ENCODE assay signal across 8 cellular contexts in genomic region chr6:27251672-27252251, GRCh38. TPM values are rescaled to one million over a fixed set of nuclear protein-coding genes. Genes with fewer than 3 reads are reported as not detected.
DNase-seq lines count a peak whose midpoint lies in the region; ATAC-seq and TF ChIP-seq lines count a peak whose summit lies in the region.

No MANE protein-coding gene starts in this region.

- H3K4me1 ChIP-seq in BLaER1 (no peaks in the 10 kb centered on the region), esophagus squamous epithelium (peaks cover 6 to 22% (median 13%) of the 10 kb centered on the region in 3 donors), neuron (ENCODE audit: insufficient read depth, low read length) (peaks cover 7% of the 10 kb centered on the region), thyroid gland (peaks cover 0 to 9% of the 10 kb centered on the region in 2 donors)

- no peaks in the 10 kb centered on the region for H4K20me1 ChIP-seq in BLaER1

- ATAC-seq in HG03354 (IDR thresholded peaks at IDR 0.05; ENCODE audit: poor library complexity, severe bottlenecking, unreplicated experiment), result peak; percentile 83

- no peak overlapping the region for H2AFZ ChIP-seq in neuron (ENCODE audit: low read depth, low read length)

- H3K36me3 ChIP-seq in BLaER1 (no peaks in the 10 kb centered on the region), esophagus squamous epithelium (no peaks in the 10 kb centered on the region), neuron (ENCODE audit: insufficient read depth, low read length) (no peaks in the 10 kb centered on the region), thyroid gland (no peaks in the 10 kb centered on the region)

- H3K27ac ChIP-seq in BLaER1 (no peak overlapping the region), esophagus squamous epithelium (peak overlapping the region; percentile 81 to 91 (median 88)), thyroid gland (peak overlapping the region; percentile 72 to 80 (median 76))

- H3K9me3 ChIP-seq in BLaER1 (peaks cover 10% of the 10 kb centered on the region), esophagus squamous epithelium (no peaks in the 10 kb centered on the region), neuron (ENCODE audit: low read length) (no peaks in the 10 kb centered on the region), thyroid gland (no peaks in the 10 kb centered on the region)

- H3K27me3 ChIP-seq in BLaER1 (peaks cover 8% of the 10 kb centered on the region; the same call in 1 of the 2 replicates), esophagus squamous epithelium (peaks cover 0 to 96% (median 2%) of the 10 kb centered on the region in 4 donors), neuron (ENCODE audit: insufficient read depth, low read length) (peaks cover 59% of the 10 kb centered on the region), thyroid gland (no peaks in the 10 kb centered on the region)

- TF ChIP-seq POLR2A in GM19193 (IDR thresholded peaks at IDR 0.05; ENCODE audit: extremely low read depth, insufficient read depth, insufficient read length) (peak; percentile 47), esophagus squamous epithelium (IDR thresholded peaks at IDR 0.05) (peak in 1 of 4 donors; percentile 50), thyroid gland (IDR thresholded peaks at IDR 0.05) (peak in 1 of 2 donors; percentile 48)

- TF ChIP-seq CTCF in esophagus squamous epithelium (IDR thresholded peaks at IDR 0.05) (peak in 4 of 6 experiments; percentile 13 to 55 (median 47)), thyroid gland (IDR thresholded peaks at IDR 0.05) (peak in 4 of 6 experiments; percentile 23 to 47 (median 39))

- H3K4me2 ChIP-seq in BLaER1, result peak overlapping the region; percentile 59

- H3K4me3 ChIP-seq in BLaER1 (peak overlapping the region; percentile 71), esophagus squamous epithelium (peak overlapping the region; percentile 40 to 83 (median 75)), neuron (ENCODE audit: low read length) (peak overlapping the region; percentile 56), thyroid gland (replicated peaks in 1 of 3) (peak overlapping the region in 2 of 3 donors; percentile 21 to 44)

- WGBS in esophagus squamous epithelium, 2 donors, result 8 to 10% methylated on average over 13 to 22 of the region's 44 CpGs
- 9 to 11% methylated on average over 12 to 16 of the region's 44 CpGs for WGBS in thyroid gland, 2 donors

- H3K9ac ChIP-seq in BLaER1, result no peak overlapping the region

- DNase-seq in NCI-H748 treated with DMSO at 0.1 percent for 48 hours (lab: John Stamatoyannopoulos, UW), result peak; percentile 94
- DNase-seq in activated T-cell treated with anti-CD3 and anti-CD28 coated beads for 24 hours (ENCODE audit: low read depth), result peak; percentile 62
- peak; percentile 23 for DNase-seq in esophagus squamous epithelium (lab: John Stamatoyannopoulos, UW)
- peak; percentile 85 to 90 for DNase-seq in thyroid gland

- intact Hi-C loops in esophagus squamous epithelium (cut with DNase I), result no loop called here
- intact Hi-C loops in thyroid gland (cut with DNase I), result no loop called here

RNA-seq across cellular contexts. Expression of gene PRSS16, which starts 4.3 kb away (rescaled TPM):
- total RNA-seq in esophagus squamous epithelium (10 to 100 TPM in 3 of 4 donors, 1 to 10 TPM in 1; 5.1 to 25.7 (median 11.0) TPM), thyroid gland (10 to 100 TPM; 12.8 to 32.0 (median 21.6) TPM)

Comparison
In these comparisons a context has a peak if more than half of its experiments do, and no peak if none do; other contexts are left out.
1. DNase-seq: peak in every context shown above with its lines; median percentile 94 in NCI-H748 treated with DMSO at 0.1 percent for 48 hours; 88 in thyroid gland; 62 in activated T-cell treated with anti-CD3 and anti-CD28 coated beads for 24 hours; 23 in esophagus squamous epithelium.